Comparison of ENCODE assay signal across 8 cellular contexts in genomic region chr18:32018331-32019250, GRCh38.
DNase-seq lines count a peak whose midpoint lies in the region; ATAC-seq and TF ChIP-seq lines count a peak whose summit lies in the region.

Gene RNF125, plus strand, starts transcription at chr18:32018825. Its CDS starts 39 bp downstream, at chr18:32018864.

- peak within 1 kb of the TSS; percentile 68 for H3K4me3 ChIP-seq in choroid plexus epithelial cell (ENCODE audit: low read depth, low read length)

- peak within 1 kb of the TSS; percentile 91 for H3K27ac ChIP-seq in layer of hippocampus (ENCODE audit: low read depth, low read length)

- no peak for TF ChIP-seq CTCF in choroid plexus epithelial cell (conservative IDR thresholded peaks at IDR 0.05; ENCODE audit: low read depth, low read length)

- ATAC-seq in GM18907 (IDR thresholded peaks at IDR 0.05; ENCODE audit: unreplicated experiment) (peak; percentile 88), HG03139 (IDR thresholded peaks at IDR 0.05; ENCODE audit: unreplicated experiment) (peak; percentile 84)

- no peaks in the 10 kb centered on the region for H3K27me3 ChIP-seq in layer of hippocampus (ENCODE audit: control insufficient read depth, insufficient read depth, low read length)

- DNase-seq in AG08396 (ENCODE audit: low spot score) (peak; percentile 80), NCI-H345 treated with DMSO at 0.1 percent for 48 hours (lab: John Stamatoyannopoulos, UW; ENCODE audit: unreplicated experiment) (peak; percentile 60), choroid plexus epithelial cell (ENCODE audit: low read depth) (peak; percentile 93)
- peak; percentile 80 for DNase-seq in activated CD4-positive, alpha-beta T cell treated with anti-CD3 and anti-CD28 coated beads for 1 hour
- peak; percentile 55 to 78 (median 64) for DNase-seq in stimulated activated CD4-positive, alpha-beta T cell treated with anti-CD3 and anti-CD28 coated beads, Interleukin-1b, Interleukin-23, amount 100 ng/mL, for 24 hours (ENCODE audit: low read depth in 4 of 4, low spot score in 1 of 4)

Comparison
In these comparisons a context has a peak if more than half of its experiments do, and no peak if none do; other contexts are left out.
1. Peak in every context shown above with its lines: DNase-seq, ATAC-seq, H3K4me3 ChIP-seq and H3K27ac ChIP-seq.